Comparison of ENCODE assay signal across 8 cellular contexts in the genomic region with DNA sequence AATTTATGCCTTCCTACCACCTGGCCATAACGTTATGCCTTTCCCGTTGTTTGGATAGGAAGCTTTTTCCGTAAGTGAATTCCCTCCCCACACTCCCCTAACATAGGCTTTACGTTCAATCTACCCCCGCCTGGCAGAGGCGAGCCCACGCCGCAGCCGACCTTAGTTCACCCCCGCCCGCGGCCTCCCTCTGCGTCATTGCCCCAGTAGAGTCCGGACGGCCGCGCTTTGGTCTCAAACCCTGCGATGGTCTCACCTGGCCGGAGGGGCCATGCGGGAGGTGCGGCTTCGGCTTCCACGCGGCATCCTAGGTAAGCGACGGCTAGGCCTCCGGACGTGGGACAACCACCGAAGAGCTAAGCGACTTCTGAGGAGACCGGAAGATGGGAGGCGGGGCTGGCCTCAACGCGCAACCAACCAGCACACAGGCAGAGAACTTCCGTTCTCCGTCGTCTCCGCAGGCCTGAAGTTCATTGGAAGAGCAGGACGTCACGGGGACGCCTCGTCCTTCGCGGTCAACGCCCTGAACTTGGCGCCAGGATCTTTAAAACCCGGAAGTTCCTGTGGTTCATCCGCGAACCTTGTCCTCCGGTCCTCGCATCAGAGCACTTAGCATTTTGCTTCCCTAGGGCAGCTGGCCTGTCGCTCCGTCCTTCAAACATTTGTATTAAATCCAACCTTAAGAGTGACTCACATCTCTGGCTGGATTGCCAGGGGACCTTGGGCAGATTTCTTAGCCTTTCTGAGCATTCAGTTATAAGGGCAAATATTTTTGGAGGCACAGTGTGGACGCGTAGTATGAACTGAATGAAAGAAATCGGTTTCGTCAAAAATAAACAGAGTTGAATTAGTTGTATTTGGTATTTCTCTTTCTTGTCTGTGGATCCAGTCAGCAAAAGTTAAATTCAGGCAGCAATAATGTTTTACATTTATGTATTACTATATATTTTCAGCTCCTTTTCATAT. TPM values are rescaled to one million over a fixed set of nuclear protein-coding genes. Genes with fewer than 3 reads are reported as not detected.
DNase-seq lines count a peak whose midpoint lies in the region; TF ChIP-seq lines count a peak whose summit lies in the region.

A gene with protein sequence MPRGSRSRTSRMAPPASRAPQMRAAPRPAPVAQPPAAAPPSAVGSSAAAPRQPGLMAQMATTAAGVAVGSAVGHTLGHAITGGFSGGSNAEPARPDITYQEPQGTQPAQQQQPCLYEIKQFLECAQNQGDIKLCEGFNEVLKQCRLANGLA (minus strand): TSS at position 369 of the 966 bp plus-strand sequence. CDS start 63 bp downstream, at position 306.

- peak within 1 kb of the TSS; percentile 96 for H3K27ac Mint-ChIP-seq in neural crest cell (ENCODE audit: unreplicated experiment)

- H3K4me1 Mint-ChIP-seq in neural crest cell = peaks cover 20% of the 10 kb centered on the region

- H3K4me3 ChIP-seq in HAP-1 (peak within 1 kb of the TSS; percentile 94), MG63 (peak within 1 kb of the TSS; percentile 95), stomach smooth muscle (ENCODE audit: low read length in 2 of 2) (peak within 1 kb of the TSS; percentile 95 to 98)

- peak within 1 kb of the TSS; percentile 97 for H3K4me3 Mint-ChIP-seq in neural crest cell

- no peak for TF ChIP-seq CTCF in neural crest cell (conservative IDR thresholded peaks at IDR 0.05)

- DNase-seq in ELR (ENCODE audit: low read depth) (peak; percentile 99), HAP-1 (ENCODE audit: low spot score in 2 of 2) (peak; percentile 96 to 98), MG63 (peak; percentile 98), SHP77 (lab: John Stamatoyannopoulos, UW) (peak; percentile 100), fibroblast of peridontal ligament (ENCODE audit: extremely low read depth) (peak; percentile 99), neural crest cell (ENCODE audit: low read depth, low spot score) (peak; percentile 74)
- peak; percentile 90 for DNase-seq in activated T-helper 9 cell treated with anti-CD3 and anti-CD28 coated beads, Interleukin-2, amount 50 U/mL, for 16 hours (ENCODE audit: low read depth)

- H3K9me3 Mint-ChIP-seq in neural crest cell = peaks cover 3% of the 10 kb centered on the region

- peaks cover 21% of the 10 kb centered on the region for H3K36me3 Mint-ChIP-seq in neural crest cell (ENCODE audit: low read depth)

- in situ Hi-C loops in HAP-1 (cut with MboI; ENCODE audit: low sequenced_read_pairs) = loop anchor here (10.0 kb wide), 1 partner anchor 742 kb away; a partner anchor contains a TSS

- H3K9me3 ChIP-seq in HAP-1 = no peaks in the 10 kb centered on the region
- H3K9me3 ChIP-seq in MG63 = no peaks in the 10 kb centered on the region
- no peaks in the 10 kb centered on the region for H3K9me3 ChIP-seq in stomach smooth muscle (ENCODE audit: control insufficient read depth in 2 of 2, low read length in 2 of 2)

- H3K27ac ChIP-seq in stomach smooth muscle (ENCODE audit: low read length) = peak within 1 kb of the TSS; percentile 88

- H3K36me3 ChIP-seq in HAP-1 (replicated peaks) (peaks cover 32% of the 10 kb centered on the region), MG63 (peaks cover 48% of the 10 kb centered on the region), stomach smooth muscle (ENCODE audit: control insufficient read depth in 2 of 2, insufficient read depth in 2 of 2, low read length in 2 of 2) (peaks cover 19 to 20% of the 10 kb centered on the region in 2 donors)

- H3K9ac ChIP-seq in stomach smooth muscle (ENCODE audit: low read length in 2 of 2) = peak within 1 kb of the TSS; percentile 98

- peaks cover 21% of the 10 kb centered on the region for H3K27me3 Mint-ChIP-seq in neural crest cell (ENCODE audit: low read depth)

- H3K27me3 ChIP-seq in HAP-1 (ENCODE audit: low read depth) (no peaks in the 10 kb centered on the region), MG63 (no peaks in the 10 kb centered on the region), stomach smooth muscle (ENCODE audit: control insufficient read depth in 1 of 2, insufficient read depth in 2 of 2, low read length in 2 of 2) (no peaks in the 10 kb centered on the region)

- H3K4me1 ChIP-seq in HAP-1 (peaks cover 5% of the 10 kb centered on the region), stomach smooth muscle (ENCODE audit: control insufficient read depth, insufficient read depth, low read length) (peaks cover 10% of the 10 kb centered on the region)

RNA-seq across cellular contexts. Expression of the gene that starts here (rescaled TPM):
- 797 and 882 TPM in 2 replicates for total RNA-seq in MG63 (2014; rRNA removed; shearing (Covaris generic); ENCODE audit: low replicate concordance)
- total RNA-seq in neural crest cell = 318 and 330 TPM in 2 replicates

Comparison
In these comparisons a context has a peak if more than half of its experiments do, and no peak if none do; other contexts are left out.
1. Peak in every context shown above with its lines: DNase-seq, H3K4me3 ChIP-seq and H3K27ac ChIP-seq.